In the genomic region with DNA sequence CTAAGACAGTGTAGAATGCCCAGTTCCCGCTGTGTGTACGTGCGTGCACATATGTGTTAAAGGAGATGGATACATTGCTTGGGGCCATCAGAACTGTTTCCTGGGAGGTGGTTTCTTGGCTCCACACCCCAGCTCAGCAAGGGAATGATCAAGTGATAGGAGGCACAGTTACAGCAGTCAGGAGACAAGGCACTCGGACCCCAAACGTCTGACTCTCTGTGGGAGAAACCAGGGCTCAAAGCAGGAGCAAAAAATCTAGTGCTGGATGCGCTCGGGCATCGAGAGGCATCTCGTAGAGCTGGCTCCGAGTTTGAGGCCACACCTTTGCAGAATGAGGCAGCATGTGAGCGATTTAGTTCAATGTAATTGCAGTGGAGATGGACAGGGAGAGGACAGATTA, we compare ENCODE assay signal across 18 cellular contexts.
A peak's percentile ranks its signal among the peaks of the same experiment; 100 is the strongest.
DNase-seq lines count a peak whose midpoint lies in the region; ATAC-seq and TF ChIP-seq lines count a peak whose summit lies in the region.
"Had no signal": no experiment of that assay in that cellular context is flagged by ENCODE, and none has a peak within 500 bp of the region (broad histone marks: within the 10 kb centered on the region; RNA-seq: fewer than 3 reads in every experiment).

No MANE protein-coding gene starts in this region.

- H3K4me2 ChIP-seq in mesenchymal stem cell (ENCODE audit: low read length, poor library complexity, severe bottlenecking) (no peak overlapping the region), GM23248 (ENCODE audit: unreplicated experiment) (no peak overlapping the region)

- H3K9me3 Mint-ChIP-seq in brain, result no peaks in the 10 kb centered on the region
- H3K9me3 Mint-ChIP-seq: CD8-positive, alpha-beta T cell had no signal

- no peak for TF ChIP-seq CTCF in brain (conservative IDR thresholded peaks at IDR 0.05)
- TF ChIP-seq CTCF in retinal pigment epithelial cell (conservative IDR thresholded peaks at IDR 0.05; ENCODE audit: low read depth, low read length), result no peak

- H3K18ac ChIP-seq in mesenchymal stem cell (ENCODE audit: low read depth in 1 of 2, low read length in 2 of 2), result no peak overlapping the region

- H2BK120ac ChIP-seq in mesenchymal stem cell (ENCODE audit: low read depth, low read length), result no peak overlapping the region

- no peak overlapping the region for H4K8ac ChIP-seq in mesenchymal stem cell (ENCODE audit: low read length)

- H3K9ac ChIP-seq in mesenchymal stem cell (ENCODE audit: low read length), result no peak overlapping the region
- H3K9ac ChIP-seq in GM23248, result no peak overlapping the region

- 90% methylated on average over 11 of the region's 11 CpGs for WGBS in mesenchymal stem cell
- WGBS in GM23248 (ENCODE audit: low coverage in 1 of 2, low lambda C conversion rate in 2 of 2, missing lambda C conversion rate in 2 of 2), 2 experiments, result 83 to 87% methylated on average over 11 of the region's 11 CpGs

- H3K4me3 ChIP-seq in mesenchymal stem cell (ENCODE audit: insufficient read depth in 1 of 2, low read depth in 1 of 2, low read length in 2 of 2), result no peak overlapping the region
- H3K4me3 ChIP-seq in retinal pigment epithelial cell (ENCODE audit: low read length), result peak overlapping the region; percentile 61
- H3K4me3 ChIP-seq in GM23248, result no peak overlapping the region
- H3K4me3 ChIP-seq: HAP-1, SJCRH30 had no signal

- H3K79me1 ChIP-seq in mesenchymal stem cell (replicated peaks; ENCODE audit: low read length, poor library complexity, severe bottlenecking), result no peaks in the 10 kb centered on the region

- in situ Hi-C loops in G401 (cut with HindIII; ENCODE audit: low sequenced_read_pairs) (no loop called here), GM23248 (cut with MboI) (no loop called here)

- no peak overlapping the region for H3K14ac ChIP-seq in mesenchymal stem cell (ENCODE audit: low read length in 2 of 2)

- H3K4me1 Mint-ChIP-seq in brain, result peaks cover 68% of the 10 kb centered on the region

- H3K27ac Mint-ChIP-seq in brain, result peak overlapping the region; percentile 94 to 99 (median 99)
- H3K27ac Mint-ChIP-seq: CD8-positive, alpha-beta T cell had no signal

- peak overlapping the region in 1 of 2 experiments; percentile 11 for H2BK12ac ChIP-seq in mesenchymal stem cell (ENCODE audit: low read length in 2 of 2)

- no peaks in the 10 kb centered on the region for H3K9me3 ChIP-seq in mesenchymal stem cell (ENCODE audit: control insufficient read depth, low read length)
- no peaks in the 10 kb centered on the region for H3K9me3 ChIP-seq in GM23248 (ENCODE audit: low read depth)
- H3K9me3 ChIP-seq: BE2C, HAP-1, SJCRH30 had no signal

- peaks cover 4% of the 10 kb centered on the region for H3K27me3 Mint-ChIP-seq in brain

- H3K27ac ChIP-seq in mesenchymal stem cell (ENCODE audit: low read length, poor library complexity, severe bottlenecking) (no peak overlapping the region), GM23248 (no peak overlapping the region)
- H3K27ac ChIP-seq: SJCRH30 had no signal

- peak; percentile 71 for DNase-seq in G401 (ENCODE audit: low spot score)
- no peak for DNase-seq in mesenchymal stem cell
- DNase-seq in retinal pigment epithelial cell (ENCODE audit: low read depth), result no peak
- DNase-seq in GM23248, result no peak
- DNase-seq in OCI-M1 (lab: John Stamatoyannopoulos, UW), result no peak
- DNase-seq: ACHN; BE2C; CD8-positive, alpha-beta T cell; MV-4-11; NCI-H1417 treated with DMSO at 0.1 percent for 48 hours; NCI-H2029; NCI-H510A; RPMI8226; SJCRH30 had no signal

- no peak overlapping the region for H2BK15ac ChIP-seq in mesenchymal stem cell (ENCODE audit: low read depth, poor library complexity, severe bottlenecking)

- peaks cover 15% of the 10 kb centered on the region for H3K36me3 Mint-ChIP-seq in brain
- H3K36me3 Mint-ChIP-seq: CD8-positive, alpha-beta T cell had no signal

- H3F3A ChIP-seq in GM23248 (ENCODE audit: insufficient read depth), result no peaks in the 10 kb centered on the region

- no peak overlapping the region for H3K4ac ChIP-seq in mesenchymal stem cell (ENCODE audit: low read depth in 1 of 2, low read length in 2 of 2)

- ATAC-seq in HG03045 (IDR thresholded peaks at IDR 0.05; ENCODE audit: unreplicated experiment), result no peak
- no peak for ATAC-seq in GM18517 (IDR thresholded peaks at IDR 0.05; ENCODE audit: unreplicated experiment)
- ATAC-seq: CD8-positive, alpha-beta T cell had no signal

- H2AK5ac ChIP-seq in mesenchymal stem cell (ENCODE audit: low read length, severe bottlenecking), result no peak overlapping the region

- H3K23ac ChIP-seq in mesenchymal stem cell (ENCODE audit: low read length in 2 of 2), result no peak overlapping the region

- peaks cover 4 to 18% of the 10 kb centered on the region in 2 experiments for H3K27me3 ChIP-seq in mesenchymal stem cell (ENCODE audit: control insufficient read depth in 1 of 2, insufficient read depth in 1 of 2, low read length in 2 of 2)
- peaks cover 13% of the 10 kb centered on the region for H3K27me3 ChIP-seq in GM23248 (replicated peaks; ENCODE audit: insufficient read depth)
- H3K27me3 ChIP-seq: SJCRH30 had no signal

- no peaks in the 10 kb centered on the region for H3K36me3 ChIP-seq in mesenchymal stem cell (ENCODE audit: control insufficient read depth in 1 of 2, insufficient read depth in 2 of 2, low read depth in 1 of 2, low read length in 2 of 2)
- no peaks in the 10 kb centered on the region for H3K36me3 ChIP-seq in GM23248 (ENCODE audit: low read depth)
- H3K36me3 ChIP-seq: BE2C, HAP-1, SJCRH30 had no signal

- H4K20me1 ChIP-seq in GM23248 (ENCODE audit: insufficient read depth), result no peaks in the 10 kb centered on the region

- no peaks in the 10 kb centered on the region for H3K9me2 ChIP-seq in GM23248 (ENCODE audit: insufficient read depth)

- peak overlapping the region; percentile 84 to 95 (median 92) for H3K4me3 Mint-ChIP-seq in brain
- H3K4me3 Mint-ChIP-seq: CD8-positive, alpha-beta T cell had no signal

- H3K4me1 ChIP-seq in mesenchymal stem cell (ENCODE audit: control insufficient read depth, insufficient read depth, low read depth, low read length) (peaks cover 10% of the 10 kb centered on the region), GM23248 (ENCODE audit: insufficient read depth) (0 out of 2 replicates have a peak, but pooled peaks cover 7% of the 10 kb centered on the region)
- H3K4me1 ChIP-seq: SJCRH30 had no signal

- H3K79me2 ChIP-seq in GM23248 (ENCODE audit: insufficient read depth), result no peaks in the 10 kb centered on the region

- H2AFZ ChIP-seq in mesenchymal stem cell (ENCODE audit: low read depth, low read length), result no peak overlapping the region
- H2AFZ ChIP-seq in GM23248, result no peak overlapping the region

- H2BK5ac ChIP-seq in mesenchymal stem cell (ENCODE audit: low read depth, low read length, poor library complexity, severe bottlenecking), result no peak overlapping the region

- H4K91ac ChIP-seq in mesenchymal stem cell (ENCODE audit: low read length), result peak overlapping the region; percentile 41
